ENCODE assay signal across 8 cellular contexts in the genomic region with DNA sequence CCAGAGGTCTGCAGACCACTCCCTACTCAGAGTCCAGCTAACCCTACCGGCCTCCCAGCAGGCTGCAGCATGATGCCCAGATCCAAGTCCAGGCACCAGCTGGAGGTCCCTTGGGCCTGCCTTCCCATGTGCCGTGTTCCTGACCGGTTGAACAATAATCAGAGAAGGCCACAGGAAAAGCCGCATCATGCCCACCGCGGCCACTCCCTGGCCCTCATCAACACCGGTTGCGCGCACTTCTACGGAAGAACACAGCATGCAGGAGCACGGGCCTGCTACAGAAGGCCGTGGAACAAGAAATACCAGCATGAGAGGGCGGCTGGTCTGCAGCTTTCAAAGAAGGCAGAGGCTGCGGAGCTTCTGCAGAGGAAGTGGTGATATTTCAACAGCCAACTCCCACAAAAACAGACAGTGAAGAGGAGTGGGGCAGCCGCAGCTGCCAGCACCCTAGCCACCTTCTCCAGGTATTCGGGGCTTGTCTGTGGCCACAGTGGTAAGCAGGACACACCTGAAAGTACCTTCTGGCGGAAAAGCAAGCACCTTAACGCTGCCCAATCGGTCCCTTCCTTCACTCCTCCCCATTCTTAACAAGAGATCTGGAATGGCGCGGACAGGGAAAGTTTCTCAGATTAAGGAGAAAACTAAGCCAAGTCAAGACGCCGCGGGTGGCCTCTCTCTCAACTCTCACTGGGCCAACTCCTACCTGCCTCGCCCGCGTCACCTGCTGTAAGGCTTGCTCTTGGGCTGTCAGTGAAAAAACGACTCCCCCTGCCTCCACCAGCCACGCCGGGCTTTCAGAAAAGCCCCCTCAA. TPM values are rescaled to one million over a fixed set of nuclear protein-coding genes. Genes with fewer than 3 reads are reported as not detected.
DNase-seq lines count a peak whose midpoint lies in the region; ATAC-seq and TF ChIP-seq lines count a peak whose summit lies in the region.

No MANE protein-coding gene starts in this region.

- H3K27me3 ChIP-seq in dorsolateral prefrontal cortex: no peaks in the 10 kb centered on the region

- H3K27ac Mint-ChIP-seq in osteocyte (ENCODE audit: unreplicated experiment): no peak overlapping the region

- peak overlapping the region in 52 of 59 donors; percentile 2 to 86 (median 71) for H3K27ac ChIP-seq in dorsolateral prefrontal cortex

- peak overlapping the region; percentile 66 for H3K4me3 Mint-ChIP-seq in osteocyte (ENCODE audit: unreplicated experiment)

- intact Hi-C loops in dorsolateral prefrontal cortex (cut with DNase I): loop anchor here (2.0 to 10.0 kb wide), 6 partner anchors 47 to 350 kb away; partner anchors contain the start of gene COG2 (in 2 of the 2)

- H3K36me3 Mint-ChIP-seq in osteocyte (ENCODE audit: unreplicated experiment): no peaks in the 10 kb centered on the region

- TF ChIP-seq CTCF in dorsolateral prefrontal cortex (IDR thresholded peaks at IDR 0.05 in 54 of 56, conservative IDR thresholded peaks at IDR 0.05 in 2 of 56; ENCODE audit: low read depth in 1 of 56, partially characterized antibody in 56 of 56) (peak in 3 of 56 donors; percentile 5 to 11 (median 6)), osteocyte (IDR thresholded peaks at IDR 0.05) (no peak)

- peak overlapping the region; percentile 45 to 88 (median 73) for H3K4me3 ChIP-seq in dorsolateral prefrontal cortex

- H3K9me3 Mint-ChIP-seq in osteocyte (ENCODE audit: unreplicated experiment): no peaks in the 10 kb centered on the region

- H3K4me1 Mint-ChIP-seq in osteocyte (ENCODE audit: unreplicated experiment): peaks cover 15% of the 10 kb centered on the region

- DNase-seq in GF-D8 (lab: John Stamatoyannopoulos, UW) (peak; percentile 12), NCI-H2107 treated with DMSO at 0.1 percent for 48 hours (lab: John Stamatoyannopoulos, UW; ENCODE audit: unreplicated experiment) (peak; percentile 46), dorsolateral prefrontal cortex (peak in 2 of 10 donors; percentile 24 to 32), osteocyte (ENCODE audit: extremely low spot score, unreplicated experiment) (peak; percentile 80), AG08395 (ENCODE audit: low spot score) (no peak)

- ATAC-seq in GM18909 (IDR thresholded peaks at IDR 0.05; ENCODE audit: poor library complexity, unreplicated experiment): no peak
- no peak for ATAC-seq in GM19467 (IDR thresholded peaks at IDR 0.05; ENCODE audit: unreplicated experiment)
- no peak for ATAC-seq in GM18870 (IDR thresholded peaks at IDR 0.05; ENCODE audit: unreplicated experiment)

- peaks cover 69% of the 10 kb centered on the region for H3K27me3 Mint-ChIP-seq in osteocyte (ENCODE audit: unreplicated experiment)

RNA-seq across cellular contexts. Expression of gene PGBD5, which starts 1.5 kb away (rescaled TPM):
- total RNA-seq in dorsolateral prefrontal cortex: 100 to 1,000 TPM in 40 of 120 experiments, 10 to 100 TPM in 80; 42.3 to 119 (median 92.1) TPM
- 1.0 and 1.1 TPM in 2 replicates for total RNA-seq in osteocyte

Comparison
In these comparisons a context has a peak if more than half of its experiments do, and no peak if none do; other contexts are left out.
1. RNA of gene PGBD5, which starts 1.5 kb away (total RNA-seq): 42.3 to 119 TPM in dorsolateral prefrontal cortex; 1.0 to 1.1 TPM in osteocyte; every median in the first group is over 10 times any median in the second.